ENCODE assay signal across 1 cellular context in the genomic region with DNA sequence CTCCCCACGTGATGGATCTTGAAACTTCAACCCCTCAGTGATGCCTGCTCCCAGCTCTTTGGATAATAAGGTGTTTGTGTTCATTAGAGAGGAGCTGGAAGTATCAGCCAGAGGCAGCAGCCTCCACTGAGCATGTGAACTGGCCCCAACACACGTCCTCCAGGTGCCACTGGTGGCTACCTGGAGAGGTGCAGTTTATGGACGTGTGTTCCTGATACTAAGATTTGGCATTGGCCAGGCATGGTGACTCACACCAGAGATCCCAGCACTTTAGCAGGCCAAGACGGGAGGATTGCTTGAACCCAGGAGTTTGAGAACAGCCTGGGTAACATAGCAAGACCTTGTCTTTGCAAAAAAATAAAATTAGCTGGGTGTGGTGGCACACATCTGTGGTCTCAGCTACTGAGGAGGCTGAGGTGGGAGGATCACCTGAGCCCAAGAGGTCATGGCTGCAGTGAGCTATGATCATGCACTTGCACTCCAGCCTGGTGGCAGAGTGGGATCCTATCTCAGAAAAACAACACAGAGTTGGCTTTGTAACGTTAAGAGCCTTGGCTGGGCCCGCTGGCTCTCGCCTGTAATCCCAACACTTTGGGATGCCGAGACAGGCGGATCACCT.
TF ChIP-seq lines count a peak whose summit lies in the region.

No MANE protein-coding gene starts in this region.

TF ChIP-seq in liver, 16 proteins besides CTCF, POLR2A, EP300 and RAD21 (continued from another document):
- TF ChIP-seq RXRA (IDR thresholded peaks at IDR 0.05), result no peak
